ENCODE assay signal across 27 cellular contexts in genomic region chr9:77604316-77604715, GRCh38. TPM values are rescaled to one million over a fixed set of nuclear protein-coding genes. Genes with fewer than 3 reads are reported as not detected.
"Had no signal": no experiment of that assay in that cellular context is flagged by ENCODE, and none has a peak within 500 bp of the region (broad histone marks: within the 10 kb centered on the region; RNA-seq: fewer than 3 reads in every experiment).

No MANE protein-coding gene starts in this region.

- DNase-seq: activated CD4-positive, alpha-beta memory T cell treated with anti-CD3 and anti-CD28 coated beads for 36 hours; activated CD4-positive, alpha-beta T cell treated with anti-CD3 and anti-CD28 coated beads for 48 hours; activated CD8-positive, alpha-beta memory T cell treated with anti-CD3 and anti-CD28 coated beads, Interleukin-2, amount 50 U/mL, for 48 hours; activated gamma-delta T cell treated with Interleukin-2 at 50 U/mL for 16 hours; activated naive CD4-positive, alpha-beta T cell treated with anti-CD3 and anti-CD28 coated beads, Interleukin-2, amount 50 U/mL, for 16 hours; activated T-cell treated with anti-CD3 and anti-CD28 coated beads, Interleukin-2, amount 50 U/mL, for 24 hours; dermis blood vessel endothelial cell; effector CD4-positive, alpha-beta T cell; foreskin melanocyte; left cardiac atrium; left ventricle myocardium superior; midbrain; psoas muscle; spleen; stimulated activated naive CD4-positive, alpha-beta T cell; SW 1271; T-helper 9 cell; tibial artery had no signal

- H3K4me3 ChIP-seq: esophagus muscularis mucosa, psoas muscle, spleen, suprapubic skin, tibial artery had no signal

- H3K4me1 ChIP-seq: parathyroid adenoma, psoas muscle, suprapubic skin had no signal

- H3K27me3 ChIP-seq: esophagus muscularis mucosa, spleen, suprapubic skin, tibial artery had no signal

- H3K36me3 ChIP-seq: esophagus muscularis mucosa, spleen, suprapubic skin, tibial artery had no signal

- H3K9me3 ChIP-seq: esophagus muscularis mucosa, psoas muscle, suprapubic skin, tibial artery had no signal

- H3K36me3 Mint-ChIP-seq: activated CD4-positive, alpha-beta memory T cell treated with anti-CD3 and anti-CD28 coated beads for 36 hours; naive thymus-derived CD4-positive, alpha-beta T cell had no signal

- H3K9me3 Mint-ChIP-seq: activated T-cell treated with anti-CD3 and anti-CD28 coated beads, Interleukin-2, amount 50 U/mL, for 24 hours; activated T-helper 17 cell treated with anti-CD3 and anti-CD28 coated beads, Interleukin-2, amount 50 U/mL, for 72 hours; T-helper 1 cell treated with Interleukin-12 subunit alpha and Interleukin-12 subunit beta and Interleukin-4 antibody, amounts not matched to agents 30 μg/mL and 1 μg/mL, for 36 hours had no signal

- H3K27ac ChIP-seq: parathyroid adenoma, psoas muscle, spleen, suprapubic skin, tibial artery, VCaP had no signal

- H3K79me2 ChIP-seq: parathyroid adenoma had no signal

- H3K4me1 Mint-ChIP-seq: activated T-helper 17 cell treated with anti-CD3 and anti-CD28 coated beads, Interleukin-2, amount 50 U/mL, for 72 hours had no signal

- H3K9ac ChIP-seq: parathyroid adenoma had no signal

- H3K4me3 Mint-ChIP-seq: activated CD4-positive, alpha-beta memory T cell treated with anti-CD3 and anti-CD28 coated beads for 36 hours; activated T-cell treated with anti-CD3 and anti-CD28 coated beads, Interleukin-2, amount 50 U/mL, for 24 hours; activated T-helper 17 cell treated with anti-CD3 and anti-CD28 coated beads, Interleukin-2, amount 50 U/mL, for 72 hours; naive thymus-derived CD4-positive, alpha-beta T cell; T-helper 1 cell treated with Interleukin-12 subunit alpha and Interleukin-12 subunit beta and Interleukin-4 antibody, amounts not matched to agents 30 μg/mL and 1 μg/mL, for 36 hours had no signal

- H2AFZ ChIP-seq: parathyroid adenoma had no signal

- ATAC-seq: activated T-helper 17 cell treated with anti-CD3 and anti-CD28 coated beads, Interleukin-2, amount 50 U/mL, for 72 hours; left cardiac atrium; left ventricle myocardium superior; naive thymus-derived CD4-positive, alpha-beta T cell; psoas muscle had no signal

RNA-seq across cellular contexts. Expression of gene GNA14, which starts 43.8 kb away (rescaled TPM):
- total RNA-seq: activated CD4-positive, alpha-beta memory T cell treated with anti-CD3 and anti-CD28 coated beads for 36 hours; activated CD8-positive, alpha-beta memory T cell treated with anti-CD3 and anti-CD28 coated beads for 36 hours; activated T-helper 17 cell treated with anti-CD3 and anti-CD28 coated beads, Interleukin-2, amount 50 U/mL, for 72 hours had no signal
- polyA plus RNA-seq: keratinocyte; naive thymus-derived CD4-positive, alpha-beta T cell had no signal
